9 cellular contexts compared by ENCODE assay signal in the genomic region with DNA sequence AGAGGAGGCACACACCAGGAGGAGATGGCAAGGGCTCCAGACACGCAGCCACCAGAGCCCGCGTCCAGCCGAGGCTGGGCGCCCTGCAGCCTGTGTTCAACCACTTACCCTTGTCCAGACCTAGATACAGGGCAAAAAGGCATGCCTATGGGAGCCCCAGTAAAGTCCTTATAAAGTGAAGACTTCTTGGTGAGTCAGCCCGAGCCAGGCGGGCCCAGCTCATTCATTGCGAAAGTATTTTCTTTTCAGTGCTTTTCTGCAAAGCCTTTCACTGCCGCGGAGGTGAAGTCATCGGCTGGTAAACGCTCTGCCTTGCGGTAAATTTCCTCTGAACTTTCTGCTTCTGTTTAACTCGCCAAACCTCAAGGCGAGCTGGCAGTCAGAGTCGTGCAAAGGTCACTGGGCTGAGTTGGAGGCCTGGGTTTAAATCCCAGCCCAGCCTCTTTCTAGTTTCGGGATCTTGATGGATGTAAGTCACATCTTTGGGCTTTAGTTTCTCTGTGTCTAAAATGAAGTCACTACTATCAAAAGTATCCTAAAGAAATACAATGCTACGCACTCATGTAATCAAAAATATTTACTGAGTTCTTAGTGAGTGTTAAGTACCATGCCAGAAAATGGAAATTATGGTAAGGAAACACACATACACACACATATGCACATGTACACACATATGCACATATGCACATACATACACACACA.
DNase-seq lines count a peak whose midpoint lies in the region; TF ChIP-seq lines count a peak whose summit lies in the region.
"Had no signal": no experiment of that assay in that cellular context is flagged by ENCODE, and none has a peak within 500 bp of the region (broad histone marks: within the 10 kb centered on the region; RNA-seq: fewer than 3 reads in every experiment).

No MANE protein-coding gene starts in this region.

- H3K4me3 ChIP-seq in HEK293 (ENCODE audit: low read depth, low read length): no peak overlapping the region

- CTCF ChIA-PET in HEK293 (lab: Yijun Ruan, JAX): interaction anchor here (0.6 to 6.1 kb wide), 12 partner anchors 11 to 878 kb away, joined by 3 to 48 read pairs (median 4); no protein-coding TSS in a partner anchor

- POLR2A ChIA-PET in HEK293 (lab: Yijun Ruan, JAX): interaction anchor here (0.6 to 1.9 kb wide), 4 partner anchors 42 to 104 kb away, joined by 3 to 9 read pairs (median 4); a partner anchor contains a TSS

- no peaks in the 10 kb centered on the region for H3K36me3 ChIP-seq in HEK293 (ENCODE audit: control insufficient read depth in 2 of 2, insufficient read depth in 1 of 2, low read length in 2 of 2)

- peak; percentile 98 for DNase-seq in ACHN
- DNase-seq in T follicular helper cell (ENCODE audit: low read depth): peak; percentile 16
- peak; percentile 99 for DNase-seq in amniotic epithelial cell (ENCODE audit: low read depth)
- peak; percentile 99 for DNase-seq in iris pigment epithelial cell (ENCODE audit: low read depth)
- peak; percentile 63 for DNase-seq in stimulated activated CD4-positive, alpha-beta T cell treated with anti-CD3 and anti-CD28 coated beads, Interleukin-1b, Interleukin-23, amount 100 ng/mL, for 4 hours (ENCODE audit: low read depth in 2 of 2)
- no peak for DNase-seq in NCI-H1436 treated with DMSO at 0.1 percent for 48 hours (lab: John Stamatoyannopoulos, UW)
- no peak for DNase-seq in effector CD8-positive, alpha-beta T cell (lab: John Stamatoyannopoulos, UW)

- H3K9me3 ChIP-seq in HEK293 (ENCODE audit: control insufficient read depth, insufficient read depth, low read depth, low read length): no peaks in the 10 kb centered on the region

- H3K27ac ChIP-seq in HEK293 (ENCODE audit: extremely low read depth, low read depth, low read length): no peak overlapping the region
- H3K27ac ChIP-seq: parathyroid adenoma had no signal

- H3K4me1 ChIP-seq in HEK293 (ENCODE audit: control insufficient read depth, insufficient read depth, low read length): peaks cover 2% of the 10 kb centered on the region; the same call in 1 of the 2 replicates
- H3K4me1 ChIP-seq: parathyroid adenoma had no signal

- no peak for TF ChIP-seq CTCF in HEK293 (tag by site-specific recombination; IDR thresholded peaks at IDR 0.05)

- in situ Hi-C loops in ACHN (cut with HindIII; ENCODE audit: low pct_ligation_motif_present, low pct_unique_long_range_greater_than_20kb, low sequenced_read_pairs): no loop called here

TF ChIP-seq in HEK293, 187 proteins besides CTCF, POLR2A, EP300 and RAD21 (continues in another document):
- TF ChIP-seq ZXDB (tag by site-specific recombination; IDR thresholded peaks at IDR 0.05): 0 out of 2 replicates have a peak, but pooled peaks have one; percentile 20
- peak; percentile 39; the same call in 1 of the 2 replicates for TF ChIP-seq ZNF335 (tag by site-specific recombination; conservative IDR thresholded peaks at IDR 0.05)
- no peak for TF ChIP-seq MZF1 (tag by site-specific recombination; IDR thresholded peaks at IDR 0.05; ENCODE audit: borderline replicate concordance)
- no peak for TF ChIP-seq ZNF37A (tag by site-specific recombination; IDR thresholded peaks at IDR 0.05)
- TF ChIP-seq ZNF785 (tag by site-specific recombination; IDR thresholded peaks at IDR 0.05): no peak
- TF ChIP-seq MYNN (tag by site-specific recombination; IDR thresholded peaks at IDR 0.05; ENCODE audit: borderline replicate concordance): no peak
- TF ChIP-seq, protein P1, sequence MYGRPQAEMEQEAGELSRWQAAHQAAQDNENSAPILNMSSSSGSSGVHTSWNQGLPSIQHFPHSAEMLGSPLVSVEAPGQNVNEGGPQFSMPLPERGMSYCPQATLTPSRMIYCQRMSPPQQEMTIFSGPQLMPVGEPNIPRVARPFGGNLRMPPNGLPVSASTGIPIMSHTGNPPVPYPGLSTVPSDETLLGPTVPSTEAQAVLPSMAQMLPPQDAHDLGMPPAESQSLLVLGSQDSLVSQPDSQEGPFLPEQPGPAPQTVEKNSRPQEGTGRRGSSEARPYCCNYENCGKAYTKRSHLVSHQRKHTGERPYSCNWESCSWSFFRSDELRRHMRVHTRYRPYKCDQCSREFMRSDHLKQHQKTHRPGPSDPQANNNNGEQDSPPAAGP (tag by site-specific recombination; IDR thresholded peaks at IDR 0.05): no peak
- no peak for TF ChIP-seq ZBTB1 (tag by site-specific recombination; IDR thresholded peaks at IDR 0.05)
- TF ChIP-seq, protein P2, sequence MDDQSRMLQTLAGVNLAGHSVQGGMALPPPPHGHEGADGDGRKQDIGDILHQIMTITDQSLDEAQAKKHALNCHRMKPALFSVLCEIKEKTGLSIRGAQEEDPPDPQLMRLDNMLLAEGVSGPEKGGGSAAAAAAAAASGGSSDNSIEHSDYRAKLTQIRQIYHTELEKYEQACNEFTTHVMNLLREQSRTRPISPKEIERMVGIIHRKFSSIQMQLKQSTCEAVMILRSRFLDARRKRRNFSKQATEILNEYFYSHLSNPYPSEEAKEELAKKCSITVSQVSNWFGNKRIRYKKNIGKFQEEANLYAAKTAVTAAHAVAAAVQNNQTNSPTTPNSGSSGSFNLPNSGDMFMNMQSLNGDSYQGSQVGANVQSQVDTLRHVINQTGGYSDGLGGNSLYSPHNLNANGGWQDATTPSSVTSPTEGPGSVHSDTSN (CRISPR knock-in tag; IDR thresholded peaks at IDR 0.05): no peak
- no peak for TF ChIP-seq ZNF571 (tag by site-specific recombination; IDR thresholded peaks at IDR 0.05)
- no peak for TF ChIP-seq ZNF248 (tag by site-specific recombination; IDR thresholded peaks at IDR 0.05)
- TF ChIP-seq ZNF140 (tag by site-specific recombination; IDR thresholded peaks at IDR 0.05): no peak
- TF ChIP-seq, protein P3, sequence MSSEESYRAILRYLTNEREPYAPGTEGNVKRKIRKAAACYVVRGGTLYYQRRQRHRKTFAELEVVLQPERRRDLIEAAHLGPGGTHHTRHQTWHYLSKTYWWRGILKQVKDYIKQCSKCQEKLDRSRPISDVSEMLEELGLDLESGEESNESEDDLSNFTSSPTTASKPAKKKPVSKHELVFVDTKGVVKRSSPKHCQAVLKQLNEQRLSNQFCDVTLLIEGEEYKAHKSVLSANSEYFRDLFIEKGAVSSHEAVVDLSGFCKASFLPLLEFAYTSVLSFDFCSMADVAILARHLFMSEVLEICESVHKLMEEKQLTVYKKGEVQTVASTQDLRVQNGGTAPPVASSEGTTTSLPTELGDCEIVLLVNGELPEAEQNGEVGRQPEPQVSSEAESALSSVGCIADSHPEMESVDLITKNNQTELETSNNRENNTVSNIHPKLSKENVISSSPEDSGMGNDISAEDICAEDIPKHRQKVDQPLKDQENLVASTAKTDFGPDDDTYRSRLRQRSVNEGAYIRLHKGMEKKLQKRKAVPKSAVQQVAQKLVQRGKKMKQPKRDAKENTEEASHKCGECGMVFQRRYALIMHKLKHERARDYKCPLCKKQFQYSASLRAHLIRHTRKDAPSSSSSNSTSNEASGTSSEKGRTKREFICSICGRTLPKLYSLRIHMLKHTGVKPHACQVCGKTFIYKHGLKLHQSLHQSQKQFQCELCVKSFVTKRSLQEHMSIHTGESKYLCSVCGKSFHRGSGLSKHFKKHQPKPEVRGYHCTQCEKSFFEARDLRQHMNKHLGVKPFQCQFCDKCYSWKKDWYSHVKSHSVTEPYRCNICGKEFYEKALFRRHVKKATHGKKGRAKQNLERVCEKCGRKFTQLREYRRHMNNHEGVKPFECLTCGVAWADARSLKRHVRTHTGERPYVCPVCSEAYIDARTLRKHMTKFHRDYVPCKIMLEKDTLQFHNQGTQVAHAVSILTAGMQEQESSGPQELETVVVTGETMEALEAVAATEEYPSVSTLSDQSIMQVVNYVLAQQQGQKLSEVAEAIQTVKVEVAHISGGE (tag by site-specific recombination; conservative IDR thresholded peaks at IDR 0.05; ENCODE audit: low read depth): no peak
- TF ChIP-seq, protein P4, sequence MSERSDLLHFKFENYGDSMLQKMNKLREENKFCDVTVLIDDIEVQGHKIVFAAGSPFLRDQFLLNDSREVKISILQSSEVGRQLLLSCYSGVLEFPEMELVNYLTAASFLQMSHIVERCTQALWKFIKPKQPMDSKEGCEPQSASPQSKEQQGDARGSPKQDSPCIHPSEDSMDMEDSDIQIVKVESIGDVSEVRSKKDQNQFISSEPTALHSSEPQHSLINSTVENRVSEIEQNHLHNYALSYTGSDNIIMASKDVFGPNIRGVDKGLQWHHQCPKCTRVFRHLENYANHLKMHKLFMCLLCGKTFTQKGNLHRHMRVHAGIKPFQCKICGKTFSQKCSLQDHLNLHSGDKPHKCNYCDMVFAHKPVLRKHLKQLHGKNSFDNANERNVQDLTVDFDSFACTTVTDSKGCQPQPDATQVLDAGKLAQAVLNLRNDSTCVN (tag by site-specific recombination; optimal IDR thresholded peaks at IDR 0.05): no peak
- no peak for TF ChIP-seq ZNF558 (tag by site-specific recombination; IDR thresholded peaks at IDR 0.05)
- TF ChIP-seq, protein P5, sequence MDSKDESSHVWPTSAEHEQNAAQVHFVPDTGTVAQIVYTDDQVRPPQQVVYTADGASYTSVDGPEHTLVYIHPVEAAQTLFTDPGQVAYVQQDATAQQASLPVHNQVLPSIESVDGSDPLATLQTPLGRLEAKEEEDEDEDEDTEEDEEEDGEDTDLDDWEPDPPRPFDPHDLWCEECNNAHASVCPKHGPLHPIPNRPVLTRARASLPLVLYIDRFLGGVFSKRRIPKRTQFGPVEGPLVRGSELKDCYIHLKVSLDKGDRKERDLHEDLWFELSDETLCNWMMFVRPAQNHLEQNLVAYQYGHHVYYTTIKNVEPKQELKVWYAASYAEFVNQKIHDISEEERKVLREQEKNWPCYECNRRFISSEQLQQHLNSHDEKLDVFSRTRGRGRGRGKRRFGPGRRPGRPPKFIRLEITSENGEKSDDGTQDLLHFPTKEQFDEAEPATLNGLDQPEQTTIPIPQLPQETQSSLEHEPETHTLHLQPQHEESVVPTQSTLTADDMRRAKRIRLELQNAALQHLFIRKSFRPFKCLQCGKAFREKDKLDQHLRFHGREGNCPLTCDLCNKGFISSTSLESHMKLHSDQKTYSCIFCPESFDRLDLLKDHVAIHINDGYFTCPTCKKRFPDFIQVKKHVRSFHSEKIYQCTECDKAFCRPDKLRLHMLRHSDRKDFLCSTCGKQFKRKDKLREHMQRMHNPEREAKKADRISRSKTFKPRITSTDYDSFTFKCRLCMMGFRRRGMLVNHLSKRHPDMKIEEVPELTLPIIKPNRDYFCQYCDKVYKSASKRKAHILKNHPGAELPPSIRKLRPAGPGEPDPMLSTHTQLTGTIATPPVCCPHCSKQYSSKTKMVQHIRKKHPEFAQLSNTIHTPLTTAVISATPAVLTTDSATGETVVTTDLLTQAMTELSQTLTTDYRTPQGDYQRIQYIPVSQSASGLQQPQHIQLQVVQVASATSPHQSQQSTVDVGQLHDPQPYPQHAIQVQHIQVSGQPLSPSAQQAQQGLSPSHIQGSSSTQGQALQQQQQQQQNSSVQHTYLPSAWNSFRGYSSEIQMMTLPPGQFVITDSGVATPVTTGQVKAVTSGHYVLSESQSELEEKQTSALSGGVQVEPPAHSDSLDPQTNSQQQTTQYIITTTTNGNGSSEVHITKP (tag by site-specific recombination; IDR thresholded peaks at IDR 0.05): 0 out of 2 replicates have a peak, but pooled peaks have one; percentile 12
- no peak for TF ChIP-seq SETDB1 (IDR thresholded peaks at IDR 0.05; ENCODE audit: insufficient read length, low read length)

Comparison
In these comparisons a context has a peak if more than half of its experiments do, and no peak if none do; other contexts are left out.
1. DNase-seq: peak in ACHN (single experiment), T follicular helper cell (single experiment), amniotic epithelial cell (single experiment), iris pigment epithelial cell (single experiment) and stimulated activated CD4-positive, alpha-beta T cell treated with anti-CD3 and anti-CD28 coated beads, Interleukin-1b, Interleukin-23, amount 100 ng/mL, for 4 hours (2 of 2); none in NCI-H1436 treated with DMSO at 0.1 percent for 48 hours (single experiment) and effector CD8-positive, alpha-beta T cell (single experiment).